ENCODE assay signal across 11 cellular contexts in the genomic region with DNA sequence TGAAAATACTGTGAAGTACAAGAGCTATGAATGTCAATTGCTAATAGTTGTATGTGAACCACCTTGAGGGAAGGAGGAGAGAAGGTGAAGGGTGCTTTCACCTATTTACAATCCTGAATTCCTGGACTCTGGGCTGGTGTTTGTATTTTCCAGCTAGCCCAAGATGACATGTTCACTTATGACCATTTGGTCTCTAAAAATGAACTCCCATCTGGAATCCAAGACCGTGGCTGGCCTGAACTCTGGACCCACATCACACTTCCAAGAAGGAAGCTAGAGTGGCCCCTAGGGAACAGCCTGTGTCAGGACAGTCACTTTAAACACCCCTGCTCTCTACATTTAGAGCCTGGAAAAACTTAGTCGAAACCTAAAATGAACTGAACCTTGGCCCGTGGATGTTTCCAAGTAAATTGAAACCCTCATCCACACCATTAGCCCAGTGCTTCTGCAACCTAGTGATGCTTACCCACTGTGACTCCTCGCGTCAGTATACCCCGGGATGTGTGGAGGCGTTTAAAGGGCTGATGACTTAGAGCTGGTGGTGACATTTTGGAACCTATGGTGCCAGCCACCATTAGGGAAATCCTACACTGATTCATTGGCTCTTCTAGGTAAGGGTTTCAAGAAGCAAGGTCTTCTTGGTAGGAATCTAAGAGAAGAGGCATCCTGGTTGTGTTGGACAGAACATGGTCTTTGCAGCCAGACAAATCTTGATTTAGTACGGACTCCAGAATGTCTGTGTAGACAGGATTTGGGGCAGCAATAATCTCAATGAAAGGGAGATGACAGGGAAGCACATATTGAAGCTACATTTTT.
DNase-seq lines count a peak whose midpoint lies in the region; TF ChIP-seq lines count a peak whose summit lies in the region.
"Had no signal": no experiment of that assay in that cellular context is flagged by ENCODE, and none has a peak within 500 bp of the region (broad histone marks: within the 10 kb centered on the region; RNA-seq: fewer than 3 reads in every experiment).

No MANE protein-coding gene starts in this region.

- TF ChIP-seq CTCF in KMS-11 (conservative IDR thresholded peaks at IDR 0.05; ENCODE audit: low read depth, low read length) (no peak), GM10248 (IDR thresholded peaks at IDR 0.05; ENCODE audit: control extremely low read depth, extremely low read depth, low read depth, missing control alignments) (no peak)

- CTCF ChIA-PET in GM10248 (lab: Yijun Ruan, JAX): interaction anchor here (1.1 kb wide), 1 partner anchor 26 kb away, joined by 3 read pairs; no protein-coding TSS in a partner anchor

- no peak overlapping the region for H3K4me2 ChIP-seq in KMS-11

- H3K27ac ChIP-seq in KMS-11: no peak overlapping the region
- H3K27ac ChIP-seq: ovary had no signal

- H3K4me1 ChIP-seq in KMS-11 (ENCODE audit: low read depth, poor library complexity, severe bottlenecking): no peaks in the 10 kb centered on the region

- POLR2A ChIA-PET in GM10248 (lab: Yijun Ruan, JAX): no interaction called here

- H3K36me3 ChIP-seq in KMS-11 (ENCODE audit: insufficient read depth): no peaks in the 10 kb centered on the region
- H3K36me3 ChIP-seq: ovary had no signal

- peaks cover 48% of the 10 kb centered on the region for H3K27me3 ChIP-seq in KMS-11 (ENCODE audit: insufficient read depth, low read depth)
- H3K27me3 ChIP-seq: ovary had no signal

- H3K79me2 ChIP-seq in KMS-11 (ENCODE audit: insufficient read depth, low read depth): no peaks in the 10 kb centered on the region

- no peak overlapping the region for H3K9ac ChIP-seq in KMS-11

- H2AFZ ChIP-seq in KMS-11 (ENCODE audit: low read depth): no peak overlapping the region

- no peaks in the 10 kb centered on the region for H4K20me1 ChIP-seq in KMS-11 (ENCODE audit: insufficient read depth)

- H3K4me3 ChIP-seq in KMS-11 (IDR thresholded peaks at IDR 0.05; ENCODE audit: insufficient read depth, low read depth, low read length): peak overlapping the region; percentile 41
- H3K4me3 ChIP-seq: ovary had no signal

- DNase-seq in NCI-H748 (lab: John Stamatoyannopoulos, UW; ENCODE audit: unreplicated experiment) (peak; percentile 24), NCI-H748 treated with DMSO at 0.1 percent for 48 hours (lab: John Stamatoyannopoulos, UW) (no peak), ecto neural progenitor cell (ENCODE audit: low spot score) (peak; percentile 58), renal cortical epithelial cell (ENCODE audit: low read depth) (peak; percentile 51), NCI-H2227 (lab: John Stamatoyannopoulos, UW; ENCODE audit: unreplicated experiment) (no peak), GM10248 (ENCODE audit: extremely low spot score) (no peak), NCI-H526 treated with DMSO at 0.1 percent for 48 hours (lab: John Stamatoyannopoulos, UW) (no peak)
- DNase-seq: ACHN, NCI-H226 had no signal

Comparison
In these comparisons a context has a peak if more than half of its experiments do, and no peak if none do; other contexts are left out.
1. DNase-seq: peak in NCI-H748 (single experiment), ecto neural progenitor cell (single experiment) and renal cortical epithelial cell (single experiment); none in NCI-H748 treated with DMSO at 0.1 percent for 48 hours (single experiment), NCI-H2227 (single experiment), GM10248 (single experiment) and NCI-H526 treated with DMSO at 0.1 percent for 48 hours (single experiment).